Comparison of ENCODE assay signal across 1 cellular context in genomic region chr18:59900222-59901128, GRCh38.
A peak's percentile ranks its signal among the peaks of the same experiment; 100 is the strongest.
TF ChIP-seq lines count a peak whose summit lies in the region.

No MANE protein-coding gene starts in this region.

TF ChIP-seq in K562, 482 proteins besides CTCF, POLR2A, EP300 and RAD21 (continued from another document and continues in another):
- TF ChIP-seq SNIP1 (IDR thresholded peaks at IDR 0.05; ENCODE audit: low read depth) (no peak), MYC (IDR thresholded peaks at IDR 0.05; ENCODE audit: low read depth, low read length) (peak; percentile 79), MYC (CRISPR knock-in tag; IDR thresholded peaks at IDR 0.05; ENCODE audit: borderline replicate concordance, low read depth) (0 out of 2 replicates have a peak, but pooled peaks have one; percentile 21), ZMIZ1 (IDR thresholded peaks at IDR 0.05; ENCODE audit: low read depth in 2 of 2, low read length in 2 of 2) (no peak), HDAC1 (IDR thresholded peaks at IDR 0.05) (0 out of 4 replicates have a peak, but pooled peaks of 1 of the 2 experiments have one; percentile 1), TGIF2 (CRISPR knock-in tag; IDR thresholded peaks at IDR 0.05) (peak; percentile 25; the same call in 1 of the 2 replicates), ZC3H4 (CRISPR knock-in tag; IDR thresholded peaks at IDR 0.05; ENCODE audit: borderline replicate concordance) (peak; percentile 92), JUND (IDR thresholded peaks at IDR 0.05; ENCODE audit: borderline replicate concordance, low read depth, low read length) (no peak), JUND (tag; IDR thresholded peaks at IDR 0.05; ENCODE audit: borderline replicate concordance, low read depth, low read length) (0 out of 3 replicates have a peak, but pooled peaks have one; percentile 15), SMARCB1 (IDR thresholded peaks at IDR 0.05; ENCODE audit: insufficient read length, low read depth) (no peak), TFE3 (CRISPR knock-in tag; IDR thresholded peaks at IDR 0.05) (no peak), FOXM1 (IDR thresholded peaks at IDR 0.05; ENCODE audit: low read depth) (no peak), FOXM1 (CRISPR knock-in tag; IDR thresholded peaks at IDR 0.05; ENCODE audit: low read depth) (0 out of 2 replicates have a peak, but pooled peaks have one; percentile 38), ZNF24 (IDR thresholded peaks at IDR 0.05) (no peak), SIRT6 (IDR thresholded peaks at IDR 0.05; ENCODE audit: low read depth, low read length) (no peak), SRF (CRISPR knock-in tag; IDR thresholded peaks at IDR 0.05) (no peak), IRF1 (CRISPR knock-in tag; IDR thresholded peaks at IDR 0.05; ENCODE audit: borderline replicate concordance) (no peak), NCOA1 (IDR thresholded peaks at IDR 0.05; ENCODE audit: low read depth) (no peak), GATA2 (CRISPR knock-in tag; IDR thresholded peaks at IDR 0.05) (no peak), ZFX (CRISPR knock-in tag; IDR thresholded peaks at IDR 0.05) (0 out of 2 replicates have a peak, but pooled peaks have one; percentile 0), GMEB1 (CRISPR knock-in tag; IDR thresholded peaks at IDR 0.05) (no peak), NFIX (CRISPR knock-in tag; IDR thresholded peaks at IDR 0.05; ENCODE audit: low read depth) (no peak), ZBTB34 (CRISPR knock-in tag; IDR thresholded peaks at IDR 0.05) (no peak), MNT (conservative IDR thresholded peaks at IDR 0.05) (0 out of 4 replicates have a peak, but pooled peaks have one; percentile 5 to 12), MAFK (IDR thresholded peaks at IDR 0.05; ENCODE audit: low read length) (no peak), SAP30 (IDR thresholded peaks at IDR 0.05; ENCODE audit: borderline replicate concordance, insufficient read depth, low read depth, low read length, poor library complexity, severe bottlenecking) (no peak), DMBX1 (CRISPR knock-in tag; IDR thresholded peaks at IDR 0.05; ENCODE audit: borderline replicate concordance) (no peak), ZNF280B (CRISPR knock-in tag; IDR thresholded peaks at IDR 0.05) (no peak), CEBPG (CRISPR knock-in tag; IDR thresholded peaks at IDR 0.05) (peak; percentile 88), CEBPG (tag; conservative IDR thresholded peaks at IDR 0.05 in 1 of 2, IDR thresholded peaks at IDR 0.05 in 1 of 2) (peak; percentile 70 to 78), NFRKB (IDR thresholded peaks at IDR 0.05; ENCODE audit: low read depth) (peak; percentile 52; the same call in 1 of the 2 replicates), EGR1 (conservative IDR thresholded peaks at IDR 0.05) (0 out of 2 replicates have a peak, but pooled peaks have one; percentile 1), ESRRA (IDR thresholded peaks at IDR 0.05; ENCODE audit: borderline replicate concordance, low read depth) (no peak), TAF9B (IDR thresholded peaks at IDR 0.05; ENCODE audit: partially characterized antibody) (no peak), MTF1 (CRISPR knock-in tag; IDR thresholded peaks at IDR 0.05; ENCODE audit: borderline replicate concordance) (no peak), CBFA2T2 (conservative IDR thresholded peaks at IDR 0.05) (no peak), TEAD2 (tag; IDR thresholded peaks at IDR 0.05) (no peak), TEAD4 (IDR thresholded peaks at IDR 0.05; ENCODE audit: low read length) (no peak), TEAD4 (CRISPR knock-in tag; IDR thresholded peaks at IDR 0.05; ENCODE audit: borderline replicate concordance) (no peak), ZNF174 (CRISPR knock-in tag; IDR thresholded peaks at IDR 0.05) (no peak), HBP1 (CRISPR knock-in tag; IDR thresholded peaks at IDR 0.05) (no peak), RBBP5 (IDR thresholded peaks at IDR 0.05; ENCODE audit: borderline replicate concordance, insufficient read depth, low read length, poor library complexity, severe bottlenecking) (peak; percentile 32), BRCA1 (IDR thresholded peaks at IDR 0.05) (no peak), BRCA1 (CRISPR knock-in tag; IDR thresholded peaks at IDR 0.05) (no peak), HDAC2 (IDR thresholded peaks at IDR 0.05) (no peak), MCM5 (IDR thresholded peaks at IDR 0.05; ENCODE audit: low read depth) (no peak), SREBF1 (IDR thresholded peaks at IDR 0.05; ENCODE audit: borderline replicate concordance, low read depth, low read length) (no peak), TCF7 (IDR thresholded peaks at IDR 0.05; ENCODE audit: borderline replicate concordance) (no peak), RBM22 (IDR thresholded peaks at IDR 0.05; ENCODE audit: low read depth, low read length, poor library complexity, severe bottlenecking) (peak; percentile 16), SP1 (CRISPR knock-in tag; IDR thresholded peaks at IDR 0.05) (no peak), ATF7 (IDR thresholded peaks at IDR 0.05) (0 out of 2 replicates have a peak, but pooled peaks have one; percentile 17), DPF2 (IDR thresholded peaks at IDR 0.05) (no peak), PTRF (tag; IDR thresholded peaks at IDR 0.05) (no peak), HDGF (IDR thresholded peaks at IDR 0.05) (no peak), YY1 (IDR thresholded peaks at IDR 0.05; ENCODE audit: borderline replicate concordance in 1 of 3, control insufficient read depth in 1 of 3, extremely low read depth in 1 of 3, insufficient read depth in 3 of 3, insufficient read length in 1 of 3, insufficient replicate concordance in 2 of 3, low read depth in 1 of 3, low read length in 2 of 3) (peak in 1 of 3 experiments; percentile 20), ZNF75A (CRISPR knock-in tag; IDR thresholded peaks at IDR 0.05) (no peak), ZNF316 (IDR thresholded peaks at IDR 0.05) (no peak), SP2 (IDR thresholded peaks at IDR 0.05; ENCODE audit: extremely low read depth, low read depth, low read length, poor library complexity, severe bottlenecking) (no peak), RBFOX2 (IDR thresholded peaks at IDR 0.05; ENCODE audit: low read depth, low read length) (peak; percentile 85), SNRNP70 (optimal IDR thresholded peaks at IDR 0.05; ENCODE audit: low read depth, low read length) (no peak)
